Comparison of ENCODE assay signal across 9 cellular contexts in genomic region chr6:29737707-29738630, GRCh38. TPM values are rescaled to one million over a fixed set of nuclear protein-coding genes. Genes with fewer than 3 reads are reported as not detected.
DNase-seq lines count a peak whose midpoint lies in the region; ATAC-seq and TF ChIP-seq lines count a peak whose summit lies in the region.
"Had no signal": no experiment of that assay in that cellular context is flagged by ENCODE, and none has a peak within 500 bp of the region (broad histone marks: within the 10 kb centered on the region; RNA-seq: fewer than 3 reads in every experiment).

No MANE protein-coding gene starts in this region.

- no peak overlapping the region for H2AFZ ChIP-seq in DND-41 (ENCODE audit: low read depth, low read length)

- no peaks in the 10 kb centered on the region for H3K36me3 ChIP-seq in DND-41 (ENCODE audit: insufficient read depth, low read length)

- H3K9ac ChIP-seq in DND-41 (ENCODE audit: low read depth, low read length): no peak overlapping the region

- DNase-seq in DND-41: peak; percentile 54
- DNase-seq in HL-60 (ENCODE audit: low read depth in 1 of 2, low spot score in 1 of 2): peak; percentile 7 to 41
- DNase-seq in SK-MEL-5 (ENCODE audit: low read depth, low spot score): peak; percentile 77
- peak; percentile 71 for DNase-seq in activated naive CD4-positive, alpha-beta T cell treated with Interleukin-2 at 50 U/mL for 16 hours
- DNase-seq in glutamatergic neuron: peak; percentile 71
- no peak for DNase-seq in progenitor cell of endocrine pancreas (ENCODE audit: low spot score, unreplicated experiment)

- H3K4me3 ChIP-seq in DND-41 (ENCODE audit: low read depth in 1 of 2, low read length in 2 of 2) (no peak overlapping the region), HL-60 (replicated peaks; ENCODE audit: insufficient read depth, low read length) (no peak overlapping the region)

- TF ChIP-seq CTCF in DND-41 (IDR thresholded peaks at IDR 0.05; ENCODE audit: borderline replicate concordance, extremely low read depth, low read length, poor library complexity, severe bottlenecking) (peak; percentile 72), HL-60 (IDR thresholded peaks at IDR 0.05; ENCODE audit: insufficient read depth, low read length) (peak; percentile 46), glutamatergic neuron (IDR thresholded peaks at IDR 0.05; ENCODE audit: partially characterized antibody, unreplicated experiment) (peak; percentile 61), progenitor cell of endocrine pancreas (IDR thresholded peaks at IDR 0.05; ENCODE audit: unreplicated experiment) (peak; percentile 75)

- no peaks in the 10 kb centered on the region for H3K9me3 ChIP-seq in DND-41 (ENCODE audit: insufficient read depth, low read length, severe bottlenecking)

- H3K4me3 Mint-ChIP-seq in glutamatergic neuron (ENCODE audit: unreplicated experiment) (no peak overlapping the region), progenitor cell of endocrine pancreas (ENCODE audit: low read depth) (no peak overlapping the region)
- H3K4me3 Mint-ChIP-seq: activated naive CD4-positive, alpha-beta T cell treated with anti-CD3 and anti-CD28 coated beads, Interleukin-2, amount 50 U/mL, for 24 hours had no signal

- H4K20me1 ChIP-seq in DND-41 (ENCODE audit: insufficient read depth, low read length): no peaks in the 10 kb centered on the region

- H3K27me3 ChIP-seq in DND-41 (ENCODE audit: insufficient read depth, low read length, poor library complexity): peaks cover 4% of the 10 kb centered on the region
- no peaks in the 10 kb centered on the region for H3K27me3 ChIP-seq in HL-60 (ENCODE audit: insufficient read depth, poor library complexity, severe bottlenecking)

- in situ Hi-C loops in SK-MEL-5 (cut with HindIII; ENCODE audit: low pct_unique_long_range_greater_than_20kb, low sequenced_read_pairs): no loop called here

- H3K27me3 Mint-ChIP-seq in glutamatergic neuron (ENCODE audit: unreplicated experiment): no peaks in the 10 kb centered on the region
- H3K27me3 Mint-ChIP-seq in progenitor cell of endocrine pancreas: peaks cover 70% of the 10 kb centered on the region
- H3K27me3 Mint-ChIP-seq: activated naive CD4-positive, alpha-beta T cell treated with anti-CD3 and anti-CD28 coated beads, Interleukin-2, amount 50 U/mL, for 24 hours had no signal

- no peaks in the 10 kb centered on the region for H3K4me1 Mint-ChIP-seq in glutamatergic neuron (ENCODE audit: low read depth, unreplicated experiment)
- no peaks in the 10 kb centered on the region for H3K4me1 Mint-ChIP-seq in progenitor cell of endocrine pancreas (ENCODE audit: low read depth)

- H3K36me3 Mint-ChIP-seq in glutamatergic neuron (ENCODE audit: unreplicated experiment) (peaks cover 8% of the 10 kb centered on the region), progenitor cell of endocrine pancreas (ENCODE audit: insufficient read depth) (no peaks in the 10 kb centered on the region)
- H3K36me3 Mint-ChIP-seq: activated naive CD4-positive, alpha-beta T cell treated with anti-CD3 and anti-CD28 coated beads, Interleukin-2, amount 50 U/mL, for 24 hours had no signal

- H3K27ac Mint-ChIP-seq in glutamatergic neuron (ENCODE audit: unreplicated experiment) (no peak overlapping the region), progenitor cell of endocrine pancreas (no peak overlapping the region)

- no peak overlapping the region for H3K4me2 ChIP-seq in DND-41 (ENCODE audit: insufficient read depth, low read length)

- H3K27ac ChIP-seq in DND-41 (ENCODE audit: low read length) (no peak overlapping the region), HL-60 (replicated peaks) (no peak overlapping the region)

- H3K9me3 Mint-ChIP-seq in glutamatergic neuron (ENCODE audit: unreplicated experiment) (no peaks in the 10 kb centered on the region), progenitor cell of endocrine pancreas (ENCODE audit: low read depth) (no peaks in the 10 kb centered on the region)
- H3K9me3 Mint-ChIP-seq: activated naive CD4-positive, alpha-beta T cell treated with anti-CD3 and anti-CD28 coated beads, Interleukin-2, amount 50 U/mL, for 24 hours had no signal

- no peaks in the 10 kb centered on the region for H3K4me1 ChIP-seq in DND-41 (ENCODE audit: insufficient read depth, low read length)

- ATAC-seq in DND-41 (ENCODE audit: insufficient read depth, low read depth) (peak; percentile 79), HG03039 (IDR thresholded peaks at IDR 0.05; ENCODE audit: unreplicated experiment) (no peak), HG02973 (IDR thresholded peaks at IDR 0.05; ENCODE audit: unreplicated experiment) (no peak)

- no peaks in the 10 kb centered on the region for H3K79me2 ChIP-seq in DND-41 (ENCODE audit: insufficient read depth, low read length)

RNA-seq across cellular contexts. Expression of gene HLA-F, which starts 14.7 kb away (rescaled TPM):
- 28.0 and 30.4 TPM in 2 replicates for total RNA-seq in SK-MEL-5 (2014; rRNA removed; shearing (Covaris generic))
- polyA plus RNA-seq in SK-MEL-5 (2015; cell fraction: cytosol; rRNA removed): 28.4 and 31.7 TPM in 2 replicates
- polyA plus RNA-seq in SK-MEL-5 (2015; cell fraction: nucleus; rRNA removed): 111 and 143 TPM in 2 replicates
- 1.9 TPM for total RNA-seq in glutamatergic neuron (ENCODE audit: unreplicated experiment)
- 1.1 TPM in 1 of 2 replicates, not detected in the other for total RNA-seq in progenitor cell of endocrine pancreas

RNA-seq across cellular contexts. Expression of gene ZFP57, which starts 57.0 kb away (rescaled TPM):
- total RNA-seq in SK-MEL-5 (2014; rRNA removed; shearing (Covaris generic)): not detected in 2 replicates
- polyA plus RNA-seq in SK-MEL-5 (2015; cell fraction: cytosol; rRNA removed): not detected in 2 replicates
- polyA plus RNA-seq in SK-MEL-5 (2015; cell fraction: nucleus; rRNA removed): not detected in 2 replicates
- not detected for total RNA-seq in glutamatergic neuron (ENCODE audit: unreplicated experiment)
- 0.14 TPM in 1 of 2 replicates, not detected in the other for total RNA-seq in progenitor cell of endocrine pancreas

Comparison
In these comparisons a context has a peak if more than half of its experiments do, and no peak if none do; other contexts are left out.
1. RNA of gene HLA-F, which starts 14.7 kb away (total RNA-seq): 28.0 to 30.4 TPM in SK-MEL-5; 1.9 TPM in glutamatergic neuron (single experiment) and 1.1 TPM in progenitor cell of endocrine pancreas; every median in the first group is over 10 times any median in the second.
2. Peak in every context shown above with its lines, with median percentiles within 50 percentile points of each other: CTCF ChIP-seq.